Comparison of ENCODE assay signal across 18 cellular contexts in the genomic region with DNA sequence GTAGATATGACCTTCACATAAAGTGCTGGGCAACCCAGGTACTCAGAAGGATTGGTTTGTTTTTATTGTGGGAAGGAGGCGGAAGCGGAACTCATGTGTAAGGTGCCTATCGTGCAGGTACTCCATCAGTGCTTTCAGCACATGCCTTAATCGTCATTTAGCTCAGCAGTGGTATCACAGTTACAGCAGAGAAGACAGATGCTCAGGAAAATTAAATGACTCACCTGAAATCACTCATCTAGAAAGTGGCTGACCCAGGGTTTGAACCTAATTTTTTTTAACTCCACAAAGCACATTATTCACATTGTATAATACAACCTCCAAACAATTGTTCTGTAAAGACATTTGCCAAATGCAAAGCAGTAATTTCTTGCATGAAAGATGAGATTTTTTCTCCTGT. TPM values are rescaled to one million over a fixed set of nuclear protein-coding genes. Genes with fewer than 3 reads are reported as not detected.
"Had no signal": no experiment of that assay in that cellular context is flagged by ENCODE, and none has a peak within 500 bp of the region (broad histone marks: within the 10 kb centered on the region; RNA-seq: fewer than 3 reads in every experiment).

No MANE protein-coding gene starts in this region.

- DNase-seq: activated effector memory CD4-positive, alpha-beta T cell treated with anti-CD3 and anti-CD28 coated beads, Interleukin-2, amount 50 U/mL, for 16 hours; activated T-cell treated with anti-CD3 and anti-CD28 coated beads, Interleukin-2, amount 50 U/mL, for 24 hours; amniotic stem cell; esophagus squamous epithelium; foreskin fibroblast; immature natural killer cell; nephron progenitor cell; stimulated activated CD4-positive, alpha-beta T cell treated with anti-CD3 and anti-CD28 coated beads, Interleukin-12 subunit alpha, Interleukin-12 subunit beta, amount 100 ng/mL, for 4 hours; stimulated activated naive CD8-positive, alpha-beta T cell treated with anti-CD3 and anti-CD28 coated beads, Interleukin-15, Interleukin-2, amounts not matched to agents 100 U/mL and 50 U/mL, for 24 hours had no signal

- H3K4me3 ChIP-seq: esophagus squamous epithelium, prostate gland, suprapubic skin had no signal

- H3K9me3 ChIP-seq: esophagus squamous epithelium, prostate gland, suprapubic skin had no signal

- H3K27me3 ChIP-seq: esophagus squamous epithelium, suprapubic skin had no signal

- H3K27ac ChIP-seq: esophagus squamous epithelium, prostate gland had no signal

- ATAC-seq: activated CD4-positive, CD25-positive, alpha-beta regulatory T cell treated with anti-CD3 and anti-CD28 coated beads, Interleukin-2, amount 50 U/mL, for 24 hours; sciatic nerve; stimulated activated naive CD8-positive, alpha-beta T cell treated with anti-CD3 and anti-CD28 coated beads, Interleukin-15, Interleukin-2, amounts not matched to agents 100 U/mL and 50 U/mL, for 24 hours had no signal

- H3K4me1 ChIP-seq: esophagus squamous epithelium, prostate gland had no signal

- H3K36me3 ChIP-seq: esophagus squamous epithelium, prostate gland, suprapubic skin had no signal

RNA-seq across cellular contexts. Expression of gene C5orf46, which starts 2.2 kb away (rescaled TPM):
- total RNA-seq: activated naive CD4-positive, alpha-beta T cell treated with anti-CD3 and anti-CD28 coated beads, Interleukin-2, amount 50 U/mL, for 72 hours; esophagus squamous epithelium; lung microvascular endothelial cell; omental fat pad; sciatic nerve; T-helper 2 cell treated with Interferon-gamma antibody and Interleukin-4, amounts not matched to agents 100 ng/mL and 5 ng/mL, for 36 hours; ureter had no signal
- polyA plus RNA-seq: immature natural killer cell had no signal

RNA-seq across cellular contexts. Expression of gene SCGB3A2, which starts 25.6 kb away (rescaled TPM):
- total RNA-seq: activated naive CD4-positive, alpha-beta T cell treated with anti-CD3 and anti-CD28 coated beads, Interleukin-2, amount 50 U/mL, for 72 hours; esophagus squamous epithelium; lung microvascular endothelial cell; omental fat pad; prostate gland; suprapubic skin; T-helper 2 cell treated with Interferon-gamma antibody and Interleukin-4, amounts not matched to agents 100 ng/mL and 5 ng/mL, for 36 hours; ureter had no signal
- polyA plus RNA-seq: immature natural killer cell had no signal
